Comparison of ENCODE assay signal across 8 cellular contexts in the genomic region with DNA sequence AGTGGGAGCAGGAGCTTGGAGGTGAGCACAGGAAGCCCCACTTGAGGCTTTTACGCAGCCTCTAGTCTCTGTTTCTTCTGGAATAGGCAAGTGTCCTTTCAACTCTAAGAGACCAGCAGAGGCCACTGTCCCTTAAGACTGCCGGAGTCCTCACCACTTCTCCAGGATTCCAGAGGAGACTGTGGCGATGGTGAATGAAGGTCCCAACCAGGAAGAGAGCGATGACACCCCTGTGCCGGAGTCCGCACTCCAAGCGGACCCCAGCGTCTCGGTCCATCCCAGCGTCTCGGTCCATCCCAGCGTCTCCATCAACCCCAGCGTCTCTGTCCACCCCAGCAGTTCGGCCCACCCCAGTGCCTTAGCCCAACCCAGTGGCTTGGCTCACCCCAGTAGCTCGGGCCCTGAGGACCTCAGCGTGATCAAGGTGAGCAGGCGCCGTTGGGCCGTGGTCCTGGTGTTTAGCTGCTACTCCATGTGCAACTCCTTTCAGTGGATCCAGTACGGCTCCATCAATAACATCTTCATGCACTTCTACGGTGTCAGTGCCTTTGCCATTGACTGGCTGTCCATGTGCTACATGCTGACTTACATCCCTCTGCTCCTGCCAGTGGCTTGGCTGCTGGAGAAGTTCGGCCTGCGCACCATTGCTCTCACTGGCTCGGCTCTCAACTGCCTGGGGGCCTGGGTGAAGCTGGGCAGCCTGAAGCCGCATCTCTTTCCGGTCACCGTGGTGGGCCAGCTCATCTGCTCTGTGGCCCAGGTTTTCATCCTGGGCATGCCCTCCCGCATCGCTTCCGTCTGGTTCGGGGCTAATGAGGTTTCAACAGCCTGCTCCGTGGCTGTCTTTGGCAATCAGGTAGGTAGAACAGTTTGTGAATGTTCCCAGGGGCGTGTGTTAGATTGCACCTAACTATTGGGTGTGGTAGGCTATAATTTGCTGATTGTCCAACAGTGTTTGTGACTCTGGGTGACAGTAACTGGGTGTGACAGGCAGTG. TPM values are rescaled to one million over a fixed set of nuclear protein-coding genes. Genes with fewer than 3 reads are reported as not detected.
DNase-seq lines count a peak whose midpoint lies in the region; ATAC-seq, FAIRE-seq and TF ChIP-seq lines count a peak whose summit lies in the region.

No MANE protein-coding gene starts in this region.

- peak overlapping the region; percentile 77 for H3K27ac Mint-ChIP-seq in stimulated activated naive B cell treated with anti-CD40 and anti-IgM and Interleukin-4, amounts not matched to agents 10 μg/mL and 1 μg/mL and 100 μg/mL, for 72 hours

- TF ChIP-seq CTCF in GM12875 (IDR thresholded peaks at IDR 0.05; ENCODE audit: borderline replicate concordance, insufficient read depth, low read depth, low read length) (no peak), ascending aorta (IDR thresholded peaks at IDR 0.05) (peak in 2 of 3 experiments; percentile 9 to 47), keratinocyte (optimal IDR thresholded peaks at IDR 0.05 in 1 of 3, IDR thresholded peaks at IDR 0.05 in 1 of 3, conservative IDR thresholded peaks at IDR 0.05 in 1 of 3; ENCODE audit: extremely low read depth in 1 of 3, insufficient read depth in 2 of 3, low read length in 3 of 3) (no peak)

- no peaks in the 10 kb centered on the region for H3K79me2 ChIP-seq in keratinocyte (ENCODE audit: control insufficient read depth, insufficient read depth, low read length)

- H3K9ac ChIP-seq in HUES48 (ENCODE audit: low read depth, low read length) (no peak overlapping the region), keratinocyte (ENCODE audit: control insufficient read depth, extremely low read depth, insufficient read depth, low read length) (no peak overlapping the region)

- no peaks in the 10 kb centered on the region for H3K9me3 ChIP-seq in HUES48 (ENCODE audit: control insufficient read depth, insufficient read depth, low read length)
- H3K9me3 ChIP-seq in ascending aorta = no peaks in the 10 kb centered on the region
- H3K9me3 ChIP-seq in keratinocyte (ENCODE audit: control insufficient read depth, low read depth, low read length) = no peaks in the 10 kb centered on the region

- H3K27me3 ChIP-seq in HUES48 (ENCODE audit: control insufficient read depth, insufficient read depth, low read length) (peaks cover 14% of the 10 kb centered on the region), ascending aorta (no peaks in the 10 kb centered on the region), keratinocyte (ENCODE audit: control insufficient read depth, extremely low read depth, insufficient read depth, low read length) (peaks cover 8% of the 10 kb centered on the region)

- no peaks in the 10 kb centered on the region for H3K36me3 ChIP-seq in HUES48 (ENCODE audit: control insufficient read depth, insufficient read depth, low read length)
- no peaks in the 10 kb centered on the region for H3K36me3 ChIP-seq in ascending aorta
- H3K36me3 ChIP-seq in keratinocyte (ENCODE audit: control insufficient read depth in 2 of 2, extremely low read depth in 1 of 2, insufficient read depth in 2 of 2, low read length in 2 of 2) = no peaks in the 10 kb centered on the region

- peak overlapping the region; percentile 99 for H3K4me2 ChIP-seq in keratinocyte (ENCODE audit: control insufficient read depth, extremely low read depth, insufficient read depth, low read depth, low read length)

- H4K20me1 ChIP-seq in keratinocyte (ENCODE audit: control insufficient read depth, extremely low read depth, insufficient read depth, low read length) = no peaks in the 10 kb centered on the region

- H3K4me3 ChIP-seq in GM12875 (ENCODE audit: low read depth, low read length) = peak overlapping the region; percentile 51
- peak overlapping the region; percentile 77 for H3K4me3 ChIP-seq in HUES48 (ENCODE audit: low read depth, low read length)
- peak overlapping the region; percentile 65 to 74 for H3K4me3 ChIP-seq in ascending aorta
- H3K4me3 ChIP-seq in keratinocyte (ENCODE audit: control insufficient read depth in 2 of 3, extremely low read depth in 1 of 3, insufficient read depth in 2 of 3, low read depth in 1 of 3, low read length in 3 of 3) = peak overlapping the region; percentile 44 to 73 (median 71)

- peaks cover 26 to 37% of the 10 kb centered on the region in 2 donors for H3K4me1 Mint-ChIP-seq in stimulated activated naive B cell treated with anti-CD40 and anti-IgM and Interleukin-4, amounts not matched to agents 10 μg/mL and 1 μg/mL and 100 μg/mL, for 72 hours

- DNase-seq in ascending aorta (ENCODE audit: low spot score in 2 of 2) (peak in 1 of 2 donors; percentile 66), keratinocyte (ENCODE audit: low read depth, low spot score) (no peak), NCI-H2171 treated with DMSO at 0.1 percent for 48 hours (lab: John Stamatoyannopoulos, UW) (no peak), D341Med (ENCODE audit: low spot score) (no peak)
- DNase-seq in stimulated activated naive B cell treated with anti-CD40 and anti-IgM and Interleukin-4, amounts not matched to agents 10 μg/mL and 1 μg/mL and 100 μg/mL, for 72 hours = no peak

- no peaks in the 10 kb centered on the region for H3K9me1 ChIP-seq in keratinocyte (ENCODE audit: control insufficient read depth, extremely low read depth, insufficient read depth, low read length)

- intact Hi-C loops in ascending aorta (cut with DNase I) = loop anchor here (1.0 to 2.0 kb wide), 2 partner anchors 75 to 404 kb away; no protein-coding TSS in a partner anchor

- peak in 1 of 2 donors; percentile 13 for ATAC-seq in stimulated activated naive B cell treated with anti-CD40 and anti-IgM and Interleukin-4, amounts not matched to agents 10 μg/mL and 1 μg/mL and 100 μg/mL, for 72 hours (replicated peaks)
- ATAC-seq in GM19324 (IDR thresholded peaks at IDR 0.05; ENCODE audit: low FRiP score, unreplicated experiment) = no peak

- H3K36me3 Mint-ChIP-seq in stimulated activated naive B cell treated with anti-CD40 and anti-IgM and Interleukin-4, amounts not matched to agents 10 μg/mL and 1 μg/mL and 100 μg/mL, for 72 hours = peaks cover 0 to 3% of the 10 kb centered on the region in 2 donors

- peaks cover 11% of the 10 kb centered on the region for H3K4me1 ChIP-seq in HUES48 (ENCODE audit: control insufficient read depth, insufficient read depth, low read length)
- peaks cover 6 to 11% of the 10 kb centered on the region in 2 donors for H3K4me1 ChIP-seq in ascending aorta
- peaks cover 8% of the 10 kb centered on the region for H3K4me1 ChIP-seq in keratinocyte (ENCODE audit: control insufficient read depth, extremely low read depth, insufficient read depth, low read length)

- H3K27me3 Mint-ChIP-seq in stimulated activated naive B cell treated with anti-CD40 and anti-IgM and Interleukin-4, amounts not matched to agents 10 μg/mL and 1 μg/mL and 100 μg/mL, for 72 hours = peaks cover 2 to 3% of the 10 kb centered on the region in 2 donors

- H3K27ac ChIP-seq in HUES48 (ENCODE audit: low read depth, low read length) (no peak overlapping the region), ascending aorta (peak overlapping the region; percentile 73 to 76), keratinocyte (ENCODE audit: control insufficient read depth, insufficient read depth, low read length) (no peak overlapping the region)

- peak overlapping the region; percentile 75 for H2AFZ ChIP-seq in keratinocyte (ENCODE audit: control insufficient read depth, low read length)

- H3K9me3 Mint-ChIP-seq in stimulated activated naive B cell treated with anti-CD40 and anti-IgM and Interleukin-4, amounts not matched to agents 10 μg/mL and 1 μg/mL and 100 μg/mL, for 72 hours = no peaks in the 10 kb centered on the region

- no peak for FAIRE-seq in keratinocyte (lab: Jason Lieb, UNC)

- dilution Hi-C loops in keratinocyte (cut with MboI; ENCODE audit: extremely low pct_ligation_motif_present, low sequenced_read_pairs) = no loop called here

- H3K4me3 Mint-ChIP-seq in stimulated activated naive B cell treated with anti-CD40 and anti-IgM and Interleukin-4, amounts not matched to agents 10 μg/mL and 1 μg/mL and 100 μg/mL, for 72 hours = peak overlapping the region; percentile 92 to 94

RNA-seq across cellular contexts. Expression of a gene that starts 0.7 kb away (rescaled TPM):
- 3.4 TPM for total RNA-seq in ascending aorta
- polyA plus RNA-seq in keratinocyte = 0.22 to 0.45 TPM (median 0.40 TPM) in 3 replicates
- polyA plus RNA-seq in keratinocyte (2011; ENCODE audit: low read depth) = 2.8 TPM
- 0.17 and 0.30 TPM in 2 replicates for polyA plus RNA-seq in keratinocyte (2011; cell fraction: cytosol; rRNA removed)
- 0.53 and 1.0 TPM in 2 replicates for polyA plus RNA-seq in keratinocyte (2011; cell fraction: nucleus; rRNA removed)
- 0.24 and 7.7 TPM in 2 replicates for polyA plus RNA-seq in keratinocyte (2012; ENCODE audit: low replicate concordance)
- 0.52 to 2.7 TPM (median 2.0 TPM) in 3 replicates for polyA minus RNA-seq in keratinocyte
- polyA minus RNA-seq in keratinocyte (2011; cell fraction: cytosol; rRNA and poly(A)+ RNA removed) = not detected
- 1.2 and 1.7 TPM in 2 replicates for polyA minus RNA-seq in keratinocyte (2011; cell fraction: nucleus; rRNA and poly(A)+ RNA removed)

RNA-seq across cellular contexts. Expression of a gene that starts 56.8 kb away (rescaled TPM):
- not detected for total RNA-seq in ascending aorta
- polyA plus RNA-seq in keratinocyte = not detected in 3 replicates
- polyA plus RNA-seq in keratinocyte (2011; ENCODE audit: low read depth) = not detected
- polyA plus RNA-seq in keratinocyte (2011; cell fraction: cytosol; rRNA removed) = not detected in 2 replicates
- not detected in 2 replicates for polyA plus RNA-seq in keratinocyte (2011; cell fraction: nucleus; rRNA removed)
- polyA plus RNA-seq in keratinocyte (2012; ENCODE audit: low replicate concordance) = not detected in 2 replicates
- polyA minus RNA-seq in keratinocyte = not detected in 3 replicates
- polyA minus RNA-seq in keratinocyte (2011; cell fraction: cytosol; rRNA and poly(A)+ RNA removed) = not detected
- not detected in 2 replicates for polyA minus RNA-seq in keratinocyte (2011; cell fraction: nucleus; rRNA and poly(A)+ RNA removed)

Comparison
In these comparisons a context has a peak if more than half of its experiments do, and no peak if none do; other contexts are left out.
1. CTCF ChIP-seq: peak in ascending aorta (2 of 3); none in GM12875 (single experiment) and keratinocyte (0 of 3).
2. H3K27ac ChIP-seq: peak in ascending aorta (2 of 2); none in HUES48 (single experiment) and keratinocyte (single experiment).
3. Peak in every context shown above with its lines, with median percentiles within 50 percentile points of each other: H3K4me3 ChIP-seq.